Comparison of ENCODE assay signal across 9 cellular contexts in genomic region chr16:27199747-27200146, GRCh38. TPM values are rescaled to one million over a fixed set of nuclear protein-coding genes. Genes with fewer than 3 reads are reported as not detected.
DNase-seq lines count a peak whose midpoint lies in the region; ATAC-seq, FAIRE-seq and TF ChIP-seq lines count a peak whose summit lies in the region.
"Had no signal": no experiment of that assay in that cellular context is flagged by ENCODE, and none has a peak within 500 bp of the region (broad histone marks: within the 10 kb centered on the region; RNA-seq: fewer than 3 reads in every experiment).

No MANE protein-coding gene starts in this region.

- H3K27ac Mint-ChIP-seq in stimulated activated naive CD8-positive, alpha-beta T cell treated with anti-CD3 and anti-CD28 coated beads, Interleukin-15, Interleukin-2, amounts not matched to agents 100 ng/mL and 50 ng/mL, for 24 hours = peak overlapping the region; percentile 66
- H3K27ac Mint-ChIP-seq in activated naive CD8-positive, alpha-beta T cell = peak overlapping the region; percentile 93

- no peaks in the 10 kb centered on the region for H3K27me3 Mint-ChIP-seq in stimulated activated naive CD8-positive, alpha-beta T cell treated with anti-CD3 and anti-CD28 coated beads, Interleukin-15, Interleukin-2, amounts not matched to agents 100 ng/mL and 50 ng/mL, for 24 hours
- no peaks in the 10 kb centered on the region for H3K27me3 Mint-ChIP-seq in activated naive CD8-positive, alpha-beta T cell

- H3K9me3 ChIP-seq in upper lobe of right lung = no peaks in the 10 kb centered on the region

- H3K27ac ChIP-seq in upper lobe of right lung = peak overlapping the region; percentile 58

- peak overlapping the region; percentile 22 for H3K4me3 Mint-ChIP-seq in stimulated activated naive CD8-positive, alpha-beta T cell treated with anti-CD3 and anti-CD28 coated beads, Interleukin-15, Interleukin-2, amounts not matched to agents 100 ng/mL and 50 ng/mL, for 24 hours
- H3K4me3 Mint-ChIP-seq in activated naive CD8-positive, alpha-beta T cell = peak overlapping the region; percentile 53

- no peak for DNase-seq in stimulated activated naive CD8-positive, alpha-beta T cell treated with anti-CD3 and anti-CD28 coated beads, Interleukin-15, Interleukin-2, amounts not matched to agents 100 U/mL and 50 U/mL, for 24 hours
- DNase-seq in HT1080 (ENCODE audit: low read depth) = peak; percentile 51
- DNase-seq in upper lobe of right lung = no peak
- no peak for DNase-seq in NK-92 (lab: John Stamatoyannopoulos, UW; ENCODE audit: unreplicated experiment)
- DNase-seq in urothelium cell line (ENCODE audit: low spot score) = no peak
- no peak for DNase-seq in mesenteric fat pad (ENCODE audit: low spot score)

- peaks cover 7% of the 10 kb centered on the region for H3K9me3 Mint-ChIP-seq in stimulated activated naive CD8-positive, alpha-beta T cell treated with anti-CD3 and anti-CD28 coated beads, Interleukin-15, Interleukin-2, amounts not matched to agents 100 ng/mL and 50 ng/mL, for 24 hours
- H3K9me3 Mint-ChIP-seq in activated naive CD8-positive, alpha-beta T cell (ENCODE audit: low read depth) = no peaks in the 10 kb centered on the region

- H3K36me3 ChIP-seq in upper lobe of right lung = no peaks in the 10 kb centered on the region

- peaks cover 94% of the 10 kb centered on the region for H3K4me1 Mint-ChIP-seq in stimulated activated naive CD8-positive, alpha-beta T cell treated with anti-CD3 and anti-CD28 coated beads, Interleukin-15, Interleukin-2, amounts not matched to agents 100 ng/mL and 50 ng/mL, for 24 hours (ENCODE audit: low read depth)
- peaks cover 84% of the 10 kb centered on the region for H3K4me1 Mint-ChIP-seq in activated naive CD8-positive, alpha-beta T cell (ENCODE audit: low read depth)

- ATAC-seq in stimulated activated naive CD8-positive, alpha-beta T cell treated with anti-CD3 and anti-CD28 coated beads, Interleukin-15, Interleukin-2, amounts not matched to agents 100 U/mL and 50 U/mL, for 24 hours = no peak
- ATAC-seq in upper lobe of right lung = no peak
- ATAC-seq: Panc1 had no signal

- no peak for TF ChIP-seq CTCF in upper lobe of right lung (IDR thresholded peaks at IDR 0.05)

- FAIRE-seq in urothelium cell line (lab: Jason Lieb, UNC) = no peak

- H3K4me3 ChIP-seq in upper lobe of right lung = no peak overlapping the region

- intact Hi-C loops in upper lobe of right lung (cut with DNase I) = no loop called here

- H3K4me1 ChIP-seq in upper lobe of right lung = peaks cover 10% of the 10 kb centered on the region

- H3K36me3 Mint-ChIP-seq in stimulated activated naive CD8-positive, alpha-beta T cell treated with anti-CD3 and anti-CD28 coated beads, Interleukin-15, Interleukin-2, amounts not matched to agents 100 ng/mL and 50 ng/mL, for 24 hours (ENCODE audit: low read depth) = peaks cover 11% of the 10 kb centered on the region
- peaks cover 2% of the 10 kb centered on the region for H3K36me3 Mint-ChIP-seq in activated naive CD8-positive, alpha-beta T cell

- H3K27me3 ChIP-seq in upper lobe of right lung = no peaks in the 10 kb centered on the region

RNA-seq across cellular contexts. Expression of gene KDM8, which starts 3.6 kb away (rescaled TPM):
- 4.7 and 6.0 TPM in 2 replicates for total RNA-seq in HT1080 (2014; rRNA removed; shearing (Covaris generic))
- 3.6 and 3.9 TPM in 2 replicates for polyA plus RNA-seq in HT1080 (2015; cell fraction: cytosol; rRNA removed)
- polyA plus RNA-seq in HT1080 (2015; cell fraction: nucleus; rRNA removed) = 8.5 and 10.2 TPM in 2 replicates
- total RNA-seq in upper lobe of right lung = 6.1 TPM
- 3.5 TPM for total RNA-seq in mesenteric fat pad
